ENCODE assay signal across 11 cellular contexts in genomic region chr3:50166309-50167019, GRCh38. TPM values are rescaled to one million over a fixed set of nuclear protein-coding genes. Genes with fewer than 3 reads are reported as not detected.
A peak's percentile ranks its signal among the peaks of the same experiment; 100 is the strongest.
DNase-seq lines count a peak whose midpoint lies in the region; ATAC-seq, FAIRE-seq and TF ChIP-seq lines count a peak whose summit lies in the region.
"Had no signal": no experiment of that assay in that cellular context is flagged by ENCODE, and none has a peak within 500 bp of the region (broad histone marks: within the 10 kb centered on the region; RNA-seq: fewer than 3 reads in every experiment).

No MANE protein-coding gene starts in this region.

- H3K36me3 ChIP-seq in ascending aorta (no peaks in the 10 kb centered on the region), kidney (ENCODE audit: control insufficient read depth in 1 of 2, insufficient read depth in 2 of 2, low read length in 2 of 2) (peaks cover 0 to 2% of the 10 kb centered on the region in 2 donors), gastrocnemius medialis (no peaks in the 10 kb centered on the region)

- H3K9me3 ChIP-seq in ascending aorta (no peaks in the 10 kb centered on the region), kidney (ENCODE audit: control insufficient read depth in 1 of 2, low read length in 2 of 2) (no peaks in the 10 kb centered on the region), gastrocnemius medialis (no peaks in the 10 kb centered on the region)

- DNase-seq in ELF-1 (ENCODE audit: low read depth, low spot score) (peak; percentile 37), ascending aorta (ENCODE audit: low spot score in 2 of 2) (no peak), kidney (no peak), gastrocnemius medialis (no peak), nucleus accumbens (lab: John Stamatoyannopoulos, UW) (no peak)
- DNase-seq in central memory CD4-positive, alpha-beta T cell, result no peak
- DNase-seq: effector CD4-positive, alpha-beta T cell; MM.1S had no signal

- no peak for TF ChIP-seq POLR2A in gastrocnemius medialis (IDR thresholded peaks at IDR 0.05)

- in situ Hi-C loops in gastrocnemius medialis (cut with MboI; ENCODE audit: low sequenced_read_pairs in 4 of 4), result no loop called here

- no peak for TF ChIP-seq CTCF in ascending aorta (IDR thresholded peaks at IDR 0.05)
- TF ChIP-seq CTCF in kidney (IDR thresholded peaks at IDR 0.05; ENCODE audit: borderline replicate concordance, extremely low read depth, insufficient read depth), result no peak
- no peak for TF ChIP-seq CTCF in gastrocnemius medialis (IDR thresholded peaks at IDR 0.05 in 4 of 5, conservative IDR thresholded peaks at IDR 0.05 in 1 of 5)

- no peaks in the 10 kb centered on the region for H3K27me3 ChIP-seq in ascending aorta
- H3K27me3 ChIP-seq in gastrocnemius medialis, result no peaks in the 10 kb centered on the region

- H3K4me3 ChIP-seq in ascending aorta, result peak overlapping the region in 1 of 2 donors; percentile 43
- no peak overlapping the region for H3K4me3 ChIP-seq in kidney (ENCODE audit: low read length in 2 of 2)
- H3K4me3 ChIP-seq in gastrocnemius medialis, result no peak overlapping the region

- H3K4me1 ChIP-seq in ascending aorta (peaks cover 30 to 76% of the 10 kb centered on the region in 2 donors), kidney (ENCODE audit: control insufficient read depth in 1 of 2, insufficient read depth in 1 of 2, low read depth in 1 of 2, low read length in 2 of 2) (peaks cover 64 to 89% of the 10 kb centered on the region in 2 donors), gastrocnemius medialis (peaks cover 76 to 90% of the 10 kb centered on the region in 2 donors)

- H3K27ac ChIP-seq in ascending aorta (peak overlapping the region; percentile 76 to 88), kidney (ENCODE audit: low read depth in 2 of 2, low read length in 2 of 2) (peak overlapping the region; percentile 83 to 90), gastrocnemius medialis (peak overlapping the region; percentile 75 to 82 (median 78))

- intact Hi-C loops in ascending aorta (cut with DNase I) (no loop called here), kidney (cut with DNase I) (no loop called here), gastrocnemius medialis (cut with DNase I; ENCODE audit: low total_unique reads) (no loop called here)

- ATAC-seq in gastrocnemius medialis, result no peak
- no peak for ATAC-seq in GM18870 (IDR thresholded peaks at IDR 0.05; ENCODE audit: unreplicated experiment)
- no peak for ATAC-seq in HG03460 (IDR thresholded peaks at IDR 0.05; ENCODE audit: unreplicated experiment)

- peak overlapping the region in 1 of 2 donors; percentile 49 for H3K9ac ChIP-seq in kidney (ENCODE audit: low read length in 2 of 2)

- FAIRE-seq in kidney (lab: Jason Lieb, UNC), result no peak

RNA-seq across cellular contexts. Expression of gene SEMA3F, which starts 11.3 kb away (rescaled TPM):
- total RNA-seq in ascending aorta (75.0 TPM), kidney (39.9 TPM), gastrocnemius medialis (10 to 100 TPM in 1 of 4 donors, 1 to 10 TPM in 3; 5.2 to 40.1 (median 7.5) TPM)
- 36.7 TPM for polyA plus RNA-seq in kidney (ENCODE audit: insufficient read depth, low read depth, low replicate concordance)

RNA-seq across cellular contexts. Expression of gene GNAT1, which starts 24.9 kb away (rescaled TPM):
- total RNA-seq in ascending aorta, result 4.7 TPM
- total RNA-seq in kidney, result not detected
- not detected for polyA plus RNA-seq in kidney (ENCODE audit: insufficient read depth, low read depth, low replicate concordance)
- total RNA-seq in gastrocnemius medialis, result not detected
- total RNA-seq: activated T-helper 1 cell treated with anti-CD3 and anti-CD28 coated beads, Interleukin-12 subunit alpha, Interleukin-12 subunit beta, Interleukin-2, Interleukin-4 antibody, amounts not matched to agents 30 ng/mL and 10 ng/mL and 1 ng/mL, durations not matched to agents 14 hours and 24 hours and 36 hours had no signal

RNA-seq across cellular contexts. Expression of gene SLC38A3, which starts 38.6 kb away (rescaled TPM):
- total RNA-seq in ascending aorta (not detected), kidney (1.6 TPM), gastrocnemius medialis (1 to 10 TPM; 1.9 to 8.9 (median 5.0) TPM)
- polyA plus RNA-seq in kidney (ENCODE audit: insufficient read depth, low read depth, low replicate concordance), result 4.2 TPM
- total RNA-seq: activated T-helper 1 cell treated with anti-CD3 and anti-CD28 coated beads, Interleukin-12 subunit alpha, Interleukin-12 subunit beta, Interleukin-2, Interleukin-4 antibody, amounts not matched to agents 30 ng/mL and 10 ng/mL and 1 ng/mL, durations not matched to agents 14 hours and 24 hours and 36 hours had no signal
